In genomic region chr12:50563434-50563787, GRCh38 we compare ENCODE assay signal across 15 cellular contexts. TPM values are rescaled to one million over a fixed set of nuclear protein-coding genes. Genes with fewer than 3 reads are reported as not detected.
DNase-seq lines count a peak whose midpoint lies in the region; FAIRE-seq and TF ChIP-seq lines count a peak whose summit lies in the region.
"Had no signal": no experiment of that assay in that cellular context is flagged by ENCODE, and none has a peak within 500 bp of the region (broad histone marks: within the 10 kb centered on the region; RNA-seq: fewer than 3 reads in every experiment).

No MANE protein-coding gene starts in this region.

- WGBS in spleen, 5 donors = 87 to 100% (median 100%) methylated on average over 1 of the region's 1 CpG
- WGBS in H9 (ENCODE audit: extremely low coverage, insufficient read length, low lambda C conversion rate) = no CpG with 5 or more reads among the region's 1 CpG

- H3K9me3 ChIP-seq in BLaER1 treated with 17β-estradiol and CSF1 and Interleukin-3, amounts not matched to agents 10 nM and 100 nM (replicated peaks in 1 of 11) = peaks cover 0 to 17% (median 0%) of the 10 kb centered on the region in 11 experiments; a peak in 7 of 22 replicates
- no peaks in the 10 kb centered on the region for H3K9me3 ChIP-seq in spleen
- no peaks in the 10 kb centered on the region for H3K9me3 ChIP-seq in right atrium auricular region
- H3K9me3 ChIP-seq in H9 (ENCODE audit: control insufficient read depth, low read depth, low read length) = no peaks in the 10 kb centered on the region

- H3K4me3 ChIP-seq in BLaER1 treated with 17β-estradiol and CSF1 and Interleukin-3, amounts not matched to agents 10 nM and 100 nM = peak overlapping the region in 4 of 10 experiments; percentile 4 to 40 (median 12); a peak in 4 of 20 replicates
- H3K4me3 ChIP-seq in HL-60 (replicated peaks; ENCODE audit: insufficient read depth, low read length) (no peak overlapping the region), spleen (no peak overlapping the region), right atrium auricular region (no peak overlapping the region)
- H3K4me3 ChIP-seq: SK-N-MC had no signal

- H2BK15ac ChIP-seq in H9 (ENCODE audit: low read depth, low read length) = no peak overlapping the region

- H3T11ph ChIP-seq in H9 (ENCODE audit: low read length) = no peak overlapping the region

- H2AK5ac ChIP-seq in H9 (ENCODE audit: insufficient read length, low read length) = no peak overlapping the region

- H3K9ac ChIP-seq in BLaER1 treated with 17β-estradiol and CSF1 and Interleukin-3, amounts not matched to agents 10 nM and 100 nM = peak overlapping the region in 6 of 11 experiments; percentile 25 to 71 (median 54); a peak in 10 of 22 replicates
- no peak overlapping the region for H3K9ac ChIP-seq in H9 (ENCODE audit: extremely low read depth, insufficient read length, low read length)

- H3K27me3 Mint-ChIP-seq in H9 (ENCODE audit: low read depth) = no peaks in the 10 kb centered on the region

- no peak overlapping the region for H3K56ac ChIP-seq in H9 (ENCODE audit: insufficient read length, low read depth, low read length)

- no peaks in the 10 kb centered on the region for H3K27me3 ChIP-seq in BLaER1 treated with 17β-estradiol and CSF1 and Interleukin-3, amounts not matched to agents 10 nM and 100 nM
- H3K27me3 ChIP-seq in HL-60 (ENCODE audit: insufficient read depth, poor library complexity, severe bottlenecking) (no peaks in the 10 kb centered on the region), spleen (replicated peaks in 1 of 7) (no peaks in the 10 kb centered on the region), right atrium auricular region (no peaks in the 10 kb centered on the region), H9 (ENCODE audit: insufficient read depth, low read length) (no peaks in the 10 kb centered on the region)

- no peak for FAIRE-seq in RCC 7860 (lab: Jason Lieb, UNC)
- FAIRE-seq: A204.1 had no signal

- H3K4ac ChIP-seq in H9 (ENCODE audit: low read depth, low read length) = no peak overlapping the region

- no peak overlapping the region for H2BK120ac ChIP-seq in H9 (ENCODE audit: low read depth, low read length, poor library complexity, severe bottlenecking)

- peaks cover 0 to 27% (median 12%) of the 10 kb centered on the region in 11 experiments; a peak in 12 of 22 replicates for H3K36me3 ChIP-seq in BLaER1 treated with 17β-estradiol and CSF1 and Interleukin-3, amounts not matched to agents 10 nM and 100 nM
- no peaks in the 10 kb centered on the region for H3K36me3 ChIP-seq in spleen
- H3K36me3 ChIP-seq in right atrium auricular region = no peaks in the 10 kb centered on the region

- intact Hi-C loops in spleen (cut with DNase I; ENCODE audit: low total_unique reads) = no loop called here

- H3K27ac ChIP-seq in BLaER1 treated with 17β-estradiol and CSF1 and Interleukin-3, amounts not matched to agents 10 nM and 100 nM = peak overlapping the region in 10 of 11 experiments; percentile 50 to 82 (median 70); a peak in 18 of 22 replicates
- H3K27ac ChIP-seq in HL-60 (replicated peaks) (peak overlapping the region; percentile 2; the same call in 1 of the 2 replicates), epithelial cell of prostate (peak overlapping the region; percentile 30), spleen (peak overlapping the region in 6 of 8 donors; percentile 33 to 70 (median 47)), right atrium auricular region (no peak overlapping the region), H9 (ENCODE audit: insufficient read length, low read depth, low read length) (no peak overlapping the region)

- H3K27ac Mint-ChIP-seq in H9 = no peak overlapping the region

- peaks cover 0 to 2% (median 0%) of the 10 kb centered on the region in 3 experiments; a peak in 1 of 7 replicates for H3K36me3 Mint-ChIP-seq in H9 (ENCODE audit: insufficient read depth in 1 of 3, low read depth in 3 of 3)

- H2BK20ac ChIP-seq in H9 (ENCODE audit: low read depth, low read length, poor library complexity, severe bottlenecking) = no peak overlapping the region

- TF ChIP-seq POLR2A in spleen (IDR thresholded peaks at IDR 0.05) = no peak

- H3K23me2 ChIP-seq in H9 (ENCODE audit: insufficient read length, low read depth, low read length, poor library complexity, severe bottlenecking) = no peaks in the 10 kb centered on the region

- no peak overlapping the region for H2BK12ac ChIP-seq in H9 (ENCODE audit: insufficient read length, low read depth, low read length)

- no peak overlapping the region for H3K4me3 Mint-ChIP-seq in H9

- peaks cover 3% of the 10 kb centered on the region for H3K79me1 ChIP-seq in H9 (ENCODE audit: insufficient read depth, low read depth, low read length, poor library complexity, severe bottlenecking)

- DNase-seq in HL-60 (ENCODE audit: low read depth in 1 of 2, low spot score in 1 of 2) (no peak), epithelial cell of prostate (ENCODE audit: low read depth, low spot score) (no peak), spleen (no peak), RCC 7860 (ENCODE audit: low spot score) (no peak), right atrium auricular region (ENCODE audit: low spot score) (no peak), H9 (no peak)
- DNase-seq: DMS53, H7, KBM-7, NCI-H146, NCI-H2081, NCI-H510A had no signal

- H3K79me2 ChIP-seq in H9 (ENCODE audit: insufficient read depth, low read length) = no peaks in the 10 kb centered on the region; the same call in 1 of the 2 replicates

- no peak overlapping the region for H3K23ac ChIP-seq in H9 (ENCODE audit: insufficient read length, low read depth, low read length)

- peaks cover 0 to 65% (median 0%) of the 10 kb centered on the region in 11 experiments; a peak in 7 of 22 replicates for H4K20me1 ChIP-seq in BLaER1 treated with 17β-estradiol and CSF1 and Interleukin-3, amounts not matched to agents 10 nM and 100 nM
- H4K20me1 ChIP-seq in H9 (ENCODE audit: control insufficient read depth, insufficient read depth, insufficient read length) = no peaks in the 10 kb centered on the region

- peaks cover 7 to 10% of the 10 kb centered on the region in 2 experiments for H3K4me1 Mint-ChIP-seq in H9

- peak overlapping the region in 9 of 11 experiments; percentile 8 to 88 (median 73); a peak in 16 of 22 replicates for H3K4me2 ChIP-seq in BLaER1 treated with 17β-estradiol and CSF1 and Interleukin-3, amounts not matched to agents 10 nM and 100 nM
- no peak overlapping the region for H3K4me2 ChIP-seq in H9 (ENCODE audit: insufficient read depth, insufficient read length, low read length)

- no peak overlapping the region for H4K5ac ChIP-seq in H9 (ENCODE audit: insufficient read length, low read depth, low read length)

- H4K8ac ChIP-seq in H9 (replicated peaks; ENCODE audit: insufficient read length, low read depth, low read length) = no peak overlapping the region

- TF ChIP-seq CTCF in HL-60 (IDR thresholded peaks at IDR 0.05; ENCODE audit: insufficient read depth, low read length) (no peak), spleen (IDR thresholded peaks at IDR 0.05 in 8 of 11, conservative IDR thresholded peaks at IDR 0.05 in 3 of 11) (no peak), right atrium auricular region (IDR thresholded peaks at IDR 0.05) (no peak), H9 (conservative IDR thresholded peaks at IDR 0.05) (no peak)

- no peak overlapping the region for H3K18ac ChIP-seq in H9 (ENCODE audit: insufficient read length, low read depth, low read length)

- H2AFZ ChIP-seq in H9 (ENCODE audit: low read length) = no peak overlapping the region

- no peak overlapping the region for H4K91ac ChIP-seq in H9 (ENCODE audit: insufficient read length, low read depth, low read length)

- H3K4me1 ChIP-seq in BLaER1 treated with 17β-estradiol and CSF1 and Interleukin-3, amounts not matched to agents 10 nM and 100 nM = peaks cover 0 to 100% (median 83%) of the 10 kb centered on the region in 10 experiments; a peak in 16 of 20 replicates
- H3K4me1 ChIP-seq in spleen (peaks cover 20 to 88% (median 61%) of the 10 kb centered on the region in 6 donors), right atrium auricular region (peaks cover 0 to 20% of the 10 kb centered on the region in 2 donors), H9 (ENCODE audit: insufficient read depth, low read length) (no peaks in the 10 kb centered on the region)

- H3K9me3 Mint-ChIP-seq in H9 = no peaks in the 10 kb centered on the region

- no peak overlapping the region for H3K14ac ChIP-seq in H9 (ENCODE audit: insufficient read depth, low read length)

- H2BK5ac ChIP-seq in H9 (ENCODE audit: insufficient read length, low read length) = no peak overlapping the region

RNA-seq across cellular contexts. Expression of gene DIP2B, which starts 58.6 kb away (rescaled TPM):
- total RNA-seq in spleen (10 to 100 TPM; 46.2 to 96.4 (median 77.7) TPM), right atrium auricular region (10 to 100 TPM; 11.6 to 15.2 TPM), H9 (2021) (20.0 and 21.6 TPM in 2 replicates)
- polyA plus RNA-seq in spleen = 10 to 100 TPM in 1 of 3 donors, 1 to 10 TPM in 2; 5.6 to 10.5 (median 7.0) TPM

Comparison
In these comparisons a context has a peak if more than half of its experiments do, and no peak if none do; other contexts are left out.
1. H3K27ac ChIP-seq: peak in BLaER1 treated with 17β-estradiol and CSF1 and Interleukin-3, amounts not matched to agents 10 nM and 100 nM (10 of 11), HL-60 (single experiment), epithelial cell of prostate (single experiment) and spleen (6 of 8); none in right atrium auricular region (0 of 2) and H9 (single experiment).